1 cellular context compared by ENCODE assay signal in genomic region chrX:30196322-30196721, GRCh38.
TF ChIP-seq lines count a peak whose summit lies in the region.

No MANE protein-coding gene starts in this region.

TF ChIP-seq in HCT116, 20 proteins besides CTCF, POLR2A, EP300 and RAD21 (continued from another document):
- TF ChIP-seq REST (IDR thresholded peaks at IDR 0.05; ENCODE audit: low read depth), result no peak
- TF ChIP-seq YY1 (IDR thresholded peaks at IDR 0.05; ENCODE audit: extremely low read depth, insufficient replicate concordance, low read depth, low read length), result no peak
